In genomic region chr11:61762798-61763197, GRCh38 we compare ENCODE assay signal across 21 cellular contexts.
"Had no signal": no experiment of that assay in that cellular context is flagged by ENCODE, and none has a peak within 500 bp of the region (broad histone marks: within the 10 kb centered on the region; RNA-seq: fewer than 3 reads in every experiment).

No MANE protein-coding gene starts in this region.

- H3K4me3 ChIP-seq: coronary artery, gastrocnemius medialis, left ventricle myocardium inferior, pancreas, thyroid gland had no signal

- H3K27me3 ChIP-seq: pancreas, thyroid gland had no signal

- H3K36me3 ChIP-seq: gastrocnemius medialis, left ventricle myocardium inferior, neutrophil, pancreas, thyroid gland had no signal

- ATAC-seq: gastrocnemius medialis; pancreas; sciatic nerve; stimulated activated memory B cell treated with anti-CD40 and anti-IgM and Interleukin-4, amounts not matched to agents 10 μg/mL and 1 μg/mL and 100 μg/mL, for 72 hours; WTC11 had no signal

- H3K27ac ChIP-seq: coronary artery, gastrocnemius medialis, left ventricle myocardium inferior, neutrophil, pancreas, thyroid gland had no signal

- H3K9me3 ChIP-seq: gastrocnemius medialis, left ventricle myocardium inferior, neutrophil, pancreas, thyroid gland had no signal

- H3K27ac Mint-ChIP-seq: activated CD4-positive, alpha-beta T cell treated with anti-CD3 and anti-CD28 coated beads for 36 hours; activated naive CD4-positive, alpha-beta T cell treated with anti-CD3 and anti-CD28 coated beads, Interleukin-2, amount 50 U/mL, for 24 hours; stimulated activated memory B cell treated with anti-CD40 and anti-IgM and Interleukin-4, amounts not matched to agents 10 μg/mL and 1 μg/mL and 100 μg/mL, for 72 hours; WTC11 had no signal

- H3K9me3 Mint-ChIP-seq: activated naive CD4-positive, alpha-beta T cell treated with anti-CD3 and anti-CD28 coated beads, Interleukin-2, amount 50 U/mL, for 24 hours; brain; central memory CD8-positive, alpha-beta T cell; naive thymus-derived CD4-positive, alpha-beta T cell; stimulated activated memory B cell treated with anti-CD40 and anti-IgM and Interleukin-4, amounts not matched to agents 10 μg/mL and 1 μg/mL and 100 μg/mL, for 72 hours; WTC11 had no signal

- H3K4me3 Mint-ChIP-seq: activated CD4-positive, alpha-beta T cell treated with anti-CD3 and anti-CD28 coated beads for 36 hours; activated naive CD4-positive, alpha-beta T cell treated with anti-CD3 and anti-CD28 coated beads, Interleukin-2, amount 50 U/mL, for 24 hours; brain; central memory CD8-positive, alpha-beta T cell; naive thymus-derived CD4-positive, alpha-beta T cell; stimulated activated memory B cell treated with anti-CD40 and anti-IgM and Interleukin-4, amounts not matched to agents 10 μg/mL and 1 μg/mL and 100 μg/mL, for 72 hours; WTC11 had no signal

- H3K4me1 Mint-ChIP-seq: activated CD4-positive, alpha-beta T cell treated with anti-CD3 and anti-CD28 coated beads for 36 hours; activated naive CD4-positive, alpha-beta T cell treated with anti-CD3 and anti-CD28 coated beads, Interleukin-2, amount 50 U/mL, for 24 hours; central memory CD8-positive, alpha-beta T cell; naive thymus-derived CD4-positive, alpha-beta T cell; stimulated activated memory B cell treated with anti-CD40 and anti-IgM and Interleukin-4, amounts not matched to agents 10 μg/mL and 1 μg/mL and 100 μg/mL, for 72 hours had no signal

- H3K36me3 Mint-ChIP-seq: activated naive CD4-positive, alpha-beta T cell treated with anti-CD3 and anti-CD28 coated beads, Interleukin-2, amount 50 U/mL, for 24 hours; brain; naive thymus-derived CD4-positive, alpha-beta T cell; stimulated activated memory B cell treated with anti-CD40 and anti-IgM and Interleukin-4, amounts not matched to agents 10 μg/mL and 1 μg/mL and 100 μg/mL, for 72 hours; WTC11 had no signal

- DNase-seq: activated CD4-positive, alpha-beta T cell treated with anti-CD3 and anti-CD28 coated beads for 36 hours; activated CD4-positive, alpha-beta T cell treated with anti-CD3 and anti-CD28 coated beads, Interleukin-2, amount 50 U/mL, for 48 hours; activated gamma-delta T cell; gastrocnemius medialis; head of caudate nucleus; left ventricle myocardium inferior; mammary epithelial cell; naive thymus-derived CD4-positive, alpha-beta T cell; pancreas; stimulated activated CD4-positive, alpha-beta T cell treated with anti-CD3 and anti-CD28 coated beads, Interleukin-4, amount 100 ng/mL, for 24 hours; SW 1271; T-helper 2 cell; thyroid gland had no signal

- H3K4me1 ChIP-seq: gastrocnemius medialis, thyroid gland had no signal
